In the genomic region with DNA sequence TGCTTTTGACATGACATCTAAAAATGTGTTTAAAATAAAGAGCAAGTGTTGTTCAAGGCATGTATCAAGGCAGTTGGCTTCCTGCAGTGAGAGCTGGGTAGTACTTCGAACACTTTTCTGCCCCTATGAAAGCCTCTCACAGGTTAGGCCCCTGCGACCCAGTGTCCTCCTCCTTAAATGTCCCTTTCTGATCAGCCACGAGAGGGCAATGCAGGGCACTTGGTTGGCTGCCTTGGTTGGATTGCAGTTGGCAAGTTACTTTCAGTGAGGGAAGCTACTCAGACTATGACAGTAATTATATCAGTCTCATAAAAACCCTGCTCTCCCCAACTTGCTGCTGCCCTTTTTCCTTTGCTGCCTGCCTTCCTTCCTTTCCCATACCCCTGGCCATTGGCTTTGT, we compare ENCODE assay signal across 8 cellular contexts.
DNase-seq lines count a peak whose midpoint lies in the region; ATAC-seq, FAIRE-seq and TF ChIP-seq lines count a peak whose summit lies in the region.

No MANE protein-coding gene starts in this region.

- H3K36me3 Mint-ChIP-seq in T-helper 2 cell treated with Interferon-gamma antibody and Interleukin-4, amounts not matched to agents 5 μg/mL and 100 μg/mL, for 36 hours (ENCODE audit: low read depth), result no peaks in the 10 kb centered on the region

- TF ChIP-seq CTCF in D721Med (IDR thresholded peaks at IDR 0.05; ENCODE audit: insufficient read depth, missing control alignments), result peak; percentile 56

- no peak for FAIRE-seq in D721Med (lab: Jason Lieb, UNC)

- DNase-seq in D721Med (ENCODE audit: insufficient read length, low spot score), result no peak
- DNase-seq in LHCN-M2 (ENCODE audit: low read depth), result peak; percentile 70
- DNase-seq in iPS-NIHi7 (ENCODE audit: extremely low spot score), result peak; percentile 79
- DNase-seq in T-helper 2 cell treated with Interferon-gamma antibody and Interleukin-4, amounts not matched to agents 5 μg/mL and 100 μg/mL, for 36 hours (ENCODE audit: low spot score), result no peak
- DNase-seq in cortex of kidney (lab: John Stamatoyannopoulos, UW), result no peak
- no peak for DNase-seq in effector CD8-positive, alpha-beta T cell (lab: John Stamatoyannopoulos, UW)

- ATAC-seq in SK-N-SH treated with all-trans-retinoic acid at 6 μM for 48 hours (peak; percentile 68), GM18517 (IDR thresholded peaks at IDR 0.05; ENCODE audit: unreplicated experiment) (no peak)

- H3K4me3 Mint-ChIP-seq in T-helper 2 cell treated with Interferon-gamma antibody and Interleukin-4, amounts not matched to agents 5 μg/mL and 100 μg/mL, for 36 hours, result no peak overlapping the region

- H3K27me3 Mint-ChIP-seq in T-helper 2 cell treated with Interferon-gamma antibody and Interleukin-4, amounts not matched to agents 5 μg/mL and 100 μg/mL, for 36 hours (ENCODE audit: low read depth), result no peaks in the 10 kb centered on the region

- H3K4me1 Mint-ChIP-seq in T-helper 2 cell treated with Interferon-gamma antibody and Interleukin-4, amounts not matched to agents 5 μg/mL and 100 μg/mL, for 36 hours (ENCODE audit: low read depth), result no peaks in the 10 kb centered on the region

- no peak overlapping the region for H3K27ac Mint-ChIP-seq in T-helper 2 cell treated with Interferon-gamma antibody and Interleukin-4, amounts not matched to agents 5 μg/mL and 100 μg/mL, for 36 hours

- H3K9me3 Mint-ChIP-seq in T-helper 2 cell treated with Interferon-gamma antibody and Interleukin-4, amounts not matched to agents 5 μg/mL and 100 μg/mL, for 36 hours, result no peaks in the 10 kb centered on the region

TF ChIP-seq in SK-N-SH treated with all-trans-retinoic acid at 6 μM for 48 hours, 23 proteins besides CTCF, POLR2A, EP300 and RAD21:
- TF ChIP-seq CREB5 (CRISPR knock-in tag; IDR thresholded peaks at IDR 0.05; ENCODE audit: low read depth) (no peak), ZNF70 (CRISPR knock-in tag; IDR thresholded peaks at IDR 0.05) (no peak), ARNTL (CRISPR knock-in tag; IDR thresholded peaks at IDR 0.05; ENCODE audit: borderline replicate concordance, low read depth) (no peak), PATZ1 (CRISPR knock-in tag; IDR thresholded peaks at IDR 0.05; ENCODE audit: borderline replicate concordance) (no peak), OSR1 (CRISPR knock-in tag; IDR thresholded peaks at IDR 0.05) (no peak), ZNF8 (CRISPR knock-in tag; IDR thresholded peaks at IDR 0.05) (no peak), TOX (CRISPR knock-in tag; IDR thresholded peaks at IDR 0.05; ENCODE audit: borderline replicate concordance) (no peak), TSHZ2 (CRISPR knock-in tag; IDR thresholded peaks at IDR 0.05) (no peak), ZFP30 (CRISPR knock-in tag; IDR thresholded peaks at IDR 0.05) (no peak), ZC3H10 (CRISPR knock-in tag; IDR thresholded peaks at IDR 0.05) (no peak), PPARA (CRISPR knock-in tag; IDR thresholded peaks at IDR 0.05; ENCODE audit: borderline replicate concordance) (no peak), POU6F1 (CRISPR knock-in tag; IDR thresholded peaks at IDR 0.05; ENCODE audit: borderline replicate concordance, low read depth) (no peak), ESRRG (CRISPR knock-in tag; IDR thresholded peaks at IDR 0.05) (no peak), BACH2 (CRISPR knock-in tag; IDR thresholded peaks at IDR 0.05; ENCODE audit: borderline replicate concordance) (no peak), ISL1 (CRISPR knock-in tag; IDR thresholded peaks at IDR 0.05) (no peak)
- TF ChIP-seq, protein P1, sequence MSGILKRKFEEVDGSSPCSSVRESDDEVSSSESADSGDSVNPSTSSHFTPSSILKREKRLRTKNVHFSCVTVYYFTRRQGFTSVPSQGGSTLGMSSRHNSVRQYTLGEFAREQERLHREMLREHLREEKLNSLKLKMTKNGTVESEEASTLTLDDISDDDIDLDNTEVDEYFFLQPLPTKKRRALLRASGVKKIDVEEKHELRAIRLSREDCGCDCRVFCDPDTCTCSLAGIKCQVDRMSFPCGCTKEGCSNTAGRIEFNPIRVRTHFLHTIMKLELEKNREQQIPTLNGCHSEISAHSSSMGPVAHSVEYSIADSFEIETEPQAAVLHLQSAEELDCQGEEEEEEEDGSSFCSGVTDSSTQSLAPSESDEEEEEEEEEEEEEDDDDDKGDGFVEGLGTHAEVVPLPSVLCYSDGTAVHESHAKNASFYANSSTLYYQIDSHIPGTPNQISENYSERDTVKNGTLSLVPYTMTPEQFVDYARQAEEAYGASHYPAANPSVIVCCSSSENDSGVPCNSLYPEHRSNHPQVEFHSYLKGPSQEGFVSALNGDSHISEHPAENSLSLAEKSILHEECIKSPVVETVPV (CRISPR knock-in tag; IDR thresholded peaks at IDR 0.05), result no peak

Comparison
In these comparisons a context has a peak if more than half of its experiments do, and no peak if none do; other contexts are left out.
1. DNase-seq: peak in LHCN-M2 (single experiment) and iPS-NIHi7 (single experiment); none in D721Med (single experiment), T-helper 2 cell treated with Interferon-gamma antibody and Interleukin-4, amounts not matched to agents 5 μg/mL and 100 μg/mL, for 36 hours (single experiment), cortex of kidney (single experiment) and effector CD8-positive, alpha-beta T cell (single experiment).